Comparison of ENCODE assay signal across 14 cellular contexts in the genomic region with DNA sequence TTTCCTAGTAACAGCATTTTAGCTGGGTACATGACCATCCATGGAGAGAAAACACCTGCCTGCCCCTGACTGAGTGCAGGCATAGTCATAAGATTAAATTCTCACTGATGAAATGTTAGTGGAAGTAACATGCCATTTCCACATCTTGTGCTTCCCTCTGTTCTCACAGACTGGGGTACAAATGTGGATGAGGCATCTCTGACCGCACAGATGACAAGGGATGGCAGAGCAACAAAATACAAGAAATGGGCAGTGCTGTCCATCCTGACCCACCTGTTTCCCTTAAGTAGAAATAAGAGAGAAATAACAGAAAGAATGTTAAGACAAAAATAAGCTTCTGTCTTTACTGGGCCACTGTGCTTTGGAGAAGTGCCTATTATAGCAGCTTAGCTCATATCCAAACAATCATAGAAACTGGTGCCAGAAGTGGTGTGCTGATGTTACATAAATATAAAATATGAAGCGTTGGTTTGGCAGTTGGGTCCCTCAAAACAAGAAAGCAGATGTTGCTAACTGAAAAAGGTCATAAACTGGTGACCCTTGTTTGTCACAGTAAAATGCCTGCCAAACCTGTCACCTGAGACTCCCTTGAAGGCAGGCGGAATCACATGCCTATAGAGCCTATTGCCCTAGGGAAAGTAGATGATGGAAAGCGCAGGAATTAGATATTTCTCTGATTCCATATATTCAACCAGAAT. TPM values are rescaled to one million over a fixed set of nuclear protein-coding genes. Genes with fewer than 3 reads are reported as not detected.
DNase-seq lines count a peak whose midpoint lies in the region; TF ChIP-seq lines count a peak whose summit lies in the region.
"Had no signal": no experiment of that assay in that cellular context is flagged by ENCODE, and none has a peak within 500 bp of the region (broad histone marks: within the 10 kb centered on the region; RNA-seq: fewer than 3 reads in every experiment).

No MANE protein-coding gene starts in this region.

- in situ Hi-C loops in G401 (cut with HindIII; ENCODE audit: low sequenced_read_pairs) = no loop called here

- H3K4me2 ChIP-seq in osteoblast (ENCODE audit: insufficient read depth, low read length) = no peak overlapping the region

- 54% methylated on average over 4 of the region's 4 CpGs for WGBS in suprapubic skin
- WGBS in spleen, 5 donors = 74 to 84% (median 77%) methylated on average over 4 of the region's 4 CpGs

- H2AFZ ChIP-seq in osteoblast (ENCODE audit: low read length) = no peak overlapping the region

- H3K27ac ChIP-seq in osteoblast (ENCODE audit: low read depth, low read length) = no peak overlapping the region
- no peak overlapping the region for H3K27ac ChIP-seq in suprapubic skin
- H3K27ac ChIP-seq in spleen = no peak overlapping the region

- TF ChIP-seq EP300 in suprapubic skin (IDR thresholded peaks at IDR 0.05) = no peak

- H3K9me3 ChIP-seq in osteoblast (ENCODE audit: low read depth, low read length) (no peaks in the 10 kb centered on the region), suprapubic skin (no peaks in the 10 kb centered on the region), spleen (peaks cover 0 to under 1% (median 0%) of the 10 kb centered on the region in 8 donors)

- H3K79me2 ChIP-seq in osteoblast (ENCODE audit: insufficient read depth, low read length) = no peaks in the 10 kb centered on the region

- H3K4me1 ChIP-seq in osteoblast (ENCODE audit: insufficient read depth, low read length) (peaks cover 10% of the 10 kb centered on the region), suprapubic skin (peaks cover 4% of the 10 kb centered on the region), spleen (no peaks in the 10 kb centered on the region)

- H3K27me3 ChIP-seq in osteoblast (ENCODE audit: insufficient read depth, low read length) (no peaks in the 10 kb centered on the region), suprapubic skin (no peaks in the 10 kb centered on the region), spleen (replicated peaks in 1 of 7) (peaks cover 0 to 14% (median 0%) of the 10 kb centered on the region in 7 donors)

- H3K36me3 ChIP-seq in osteoblast (ENCODE audit: insufficient read depth, low read length) (no peaks in the 10 kb centered on the region), suprapubic skin (no peaks in the 10 kb centered on the region), spleen (no peaks in the 10 kb centered on the region)

- intact Hi-C loops in spleen (cut with DNase I; ENCODE audit: low total_unique reads) = no loop called here

- H3K4me3 ChIP-seq in osteoblast (ENCODE audit: insufficient read depth, low read length) (no peak overlapping the region), suprapubic skin (no peak overlapping the region), spleen (no peak overlapping the region)
- H3K4me3 ChIP-seq: GM12878 had no signal

- DNase-seq in G401 (ENCODE audit: low spot score) (peak; percentile 71), NCI-H2171 treated with DMSO at 0.1 percent for 48 hours (lab: John Stamatoyannopoulos, UW) (peak; percentile 94), dedifferentiated amniotic fluid mesenchymal stem cell (ENCODE audit: extremely low spot score) (peak; percentile 32), left kidney (ENCODE audit: low read depth, low spot score) (peak; percentile 39), osteoblast (ENCODE audit: insufficient read length, low spot score, missing footprints) (no peak), suprapubic skin (ENCODE audit: low spot score in 2 of 2) (no peak), spleen (no peak)
- DNase-seq in activated CD4-positive, alpha-beta T cell treated with anti-CD3 and anti-CD28 coated beads for 1 hour = no peak
- DNase-seq: activated T-cell treated with anti-CD3 and anti-CD28 coated beads, Interleukin-2, amount 50 U/mL, for 48 hours; amniotic stem cell; NCI-H82; posterior cingulate gyrus; trophoblast cell had no signal

- H4K20me1 ChIP-seq in osteoblast (ENCODE audit: insufficient read depth, low read length) = no peaks in the 10 kb centered on the region

- TF ChIP-seq CTCF in osteoblast (IDR thresholded peaks at IDR 0.05; ENCODE audit: extremely low read depth, low read depth, low read length) (no peak), suprapubic skin (IDR thresholded peaks at IDR 0.05) (no peak), spleen (IDR thresholded peaks at IDR 0.05 in 8 of 11, conservative IDR thresholded peaks at IDR 0.05 in 3 of 11) (no peak)

- TF ChIP-seq POLR2A in suprapubic skin (IDR thresholded peaks at IDR 0.05) (no peak), spleen (IDR thresholded peaks at IDR 0.05) (no peak)

RNA-seq across cellular contexts. Expression of a gene that starts 26.2 kb away (rescaled TPM):
- total RNA-seq in G401 (2014; rRNA removed; shearing (Covaris generic)) = not detected in 2 replicates
- total RNA-seq in osteoblast (26.1 and 69.8 TPM in 2 replicates), suprapubic skin (1 to 10 TPM; 3.4 to 6.2 (median 4.7) TPM), spleen (10 to 100 TPM in 6 of 7 donors, 1 to 10 TPM in 1; 10.0 to 85.0 (median 74.7) TPM)
- polyA plus RNA-seq in spleen = 10 to 100 TPM in 1 of 3 donors, 1 to 10 TPM in 2; 2.4 to 15.0 (median 4.6) TPM

Comparison
In these comparisons a context has a peak if more than half of its experiments do, and no peak if none do; other contexts are left out.
1. DNase-seq: peak in G401 (single experiment), NCI-H2171 treated with DMSO at 0.1 percent for 48 hours (single experiment), dedifferentiated amniotic fluid mesenchymal stem cell (single experiment) and left kidney (single experiment); none in activated CD4-positive, alpha-beta T cell treated with anti-CD3 and anti-CD28 coated beads for 1 hour (single experiment), osteoblast (single experiment), suprapubic skin (0 of 2) and spleen (single experiment).